In genomic region chr20:63533871-63534393, GRCh38 we compare ENCODE assay signal across 16 cellular contexts. TPM values are rescaled to one million over a fixed set of nuclear protein-coding genes. Genes with fewer than 3 reads are reported as not detected.
DNase-seq lines count a peak whose midpoint lies in the region; ATAC-seq, FAIRE-seq and TF ChIP-seq lines count a peak whose summit lies in the region.
"Had no signal": no experiment of that assay in that cellular context is flagged by ENCODE, and none has a peak within 500 bp of the region (broad histone marks: within the 10 kb centered on the region; RNA-seq: fewer than 3 reads in every experiment).

No MANE protein-coding gene starts in this region.

- no peaks in the 10 kb centered on the region for H3K79me2 ChIP-seq in mammary epithelial cell (ENCODE audit: insufficient read depth, low read length)

- H4K20me1 ChIP-seq in mammary epithelial cell (ENCODE audit: insufficient read depth, low read length), result no peaks in the 10 kb centered on the region

- H3K27me3 Mint-ChIP-seq in activated naive CD4-positive, alpha-beta T cell treated with anti-CD3 and anti-CD28 coated beads, Interleukin-2, amount 10 ng/mL, durations not matched to agents 7 days and 5 days, result peaks cover 37% of the 10 kb centered on the region
- H3K27me3 Mint-ChIP-seq: activated naive CD4-positive, alpha-beta T cell treated with anti-CD3 and anti-CD28 coated beads, Interleukin-2, amount 50 U/mL, for 24 hours had no signal

- no peak overlapping the region for H3K27ac Mint-ChIP-seq in activated naive CD4-positive, alpha-beta T cell treated with anti-CD3 and anti-CD28 coated beads, Interleukin-2, amount 10 ng/mL, durations not matched to agents 7 days and 5 days
- H3K27ac Mint-ChIP-seq: activated naive CD4-positive, alpha-beta T cell treated with anti-CD3 and anti-CD28 coated beads, Interleukin-2, amount 50 U/mL, for 24 hours had no signal

- H3K27me3 ChIP-seq in mammary epithelial cell (ENCODE audit: insufficient read depth, low read length) (no peaks in the 10 kb centered on the region), lower lobe of right lung (ENCODE audit: low read depth) (peaks cover 6% of the 10 kb centered on the region), upper lobe of right lung (no peaks in the 10 kb centered on the region)
- H3K27me3 ChIP-seq: cardiac muscle cell had no signal

- peaks cover 49% of the 10 kb centered on the region for H3K4me1 ChIP-seq in mammary epithelial cell (ENCODE audit: insufficient read depth, low read length)
- H3K4me1 ChIP-seq in lower lobe of right lung, result peaks cover 42% of the 10 kb centered on the region
- peaks cover 20% of the 10 kb centered on the region for H3K4me1 ChIP-seq in upper lobe of right lung

- FAIRE-seq in GM19239 (lab: Jason Lieb, UNC), result no peak
- FAIRE-seq: GM18507 had no signal

- H3K4me3 Mint-ChIP-seq in activated naive CD4-positive, alpha-beta T cell treated with anti-CD3 and anti-CD28 coated beads, Interleukin-2, amount 10 ng/mL, durations not matched to agents 7 days and 5 days, result no peak overlapping the region
- H3K4me3 Mint-ChIP-seq: activated naive CD4-positive, alpha-beta T cell treated with anti-CD3 and anti-CD28 coated beads, Interleukin-2, amount 50 U/mL, for 24 hours had no signal

- no peaks in the 10 kb centered on the region for H3K9me3 Mint-ChIP-seq in activated naive CD4-positive, alpha-beta T cell treated with anti-CD3 and anti-CD28 coated beads, Interleukin-2, amount 10 ng/mL, durations not matched to agents 7 days and 5 days
- H3K9me3 Mint-ChIP-seq: activated naive CD4-positive, alpha-beta T cell treated with anti-CD3 and anti-CD28 coated beads, Interleukin-2, amount 50 U/mL, for 24 hours had no signal

- no TSS peak for BruUV-seq in mammary epithelial cell (replicated peaks; lab: Mats Ljungman, UMichigan)

- CTCF ChIA-PET in activated naive CD4-positive, alpha-beta T cell treated with anti-CD3 and anti-CD28 coated beads, Interleukin-2, amount 10 ng/mL, durations not matched to agents 7 days and 5 days (lab: Charles Lee), result no interaction called here
- CTCF ChIA-PET in mammary epithelial cell (lab: Charles Lee; ENCODE audit: low non-redundant PET), result interaction anchor here (0.6 to 1.2 kb wide), 2 partner anchors 13 to 224 kb away, joined by 3 to 7 read pairs; no protein-coding TSS in a partner anchor

- H3K36me3 ChIP-seq in mammary epithelial cell (ENCODE audit: insufficient read depth, low read length) (no peaks in the 10 kb centered on the region), lower lobe of right lung (no peaks in the 10 kb centered on the region), upper lobe of right lung (no peaks in the 10 kb centered on the region)
- H3K36me3 ChIP-seq: cardiac muscle cell had no signal

- no peak overlapping the region for H3K4me3 ChIP-seq in mammary epithelial cell (replicated peaks in 1 of 3; ENCODE audit: insufficient read depth in 1 of 3, low read depth in 2 of 3, low read length in 3 of 3)
- no peak overlapping the region for H3K4me3 ChIP-seq in lower lobe of right lung
- H3K4me3 ChIP-seq in upper lobe of right lung, result no peak overlapping the region
- H3K4me3 ChIP-seq: cardiac muscle cell, SK-N-MC had no signal

- H3K36me3 Mint-ChIP-seq in activated naive CD4-positive, alpha-beta T cell treated with anti-CD3 and anti-CD28 coated beads, Interleukin-2, amount 10 ng/mL, durations not matched to agents 7 days and 5 days, result no peaks in the 10 kb centered on the region
- H3K36me3 Mint-ChIP-seq: activated naive CD4-positive, alpha-beta T cell treated with anti-CD3 and anti-CD28 coated beads, Interleukin-2, amount 50 U/mL, for 24 hours; naive B cell had no signal

- intact Hi-C loops in mammary epithelial cell (cut with micrococcal nuclease), result loop anchor here (1.0 to 10.0 kb wide), 2 partner anchors 38 to 121 kb away; partner anchors contain the start of genes RTEL1 and STMN3
- intact Hi-C loops in lower lobe of right lung (cut with DNase I), result no loop called here
- intact Hi-C loops in upper lobe of right lung (cut with DNase I), result no loop called here

- dilution Hi-C loops in mammary epithelial cell (cut with HindIII; ENCODE audit: low sequenced_read_pairs), result loop anchor here (10.0 kb wide), 2 partner anchors 61 to 231 kb away; no protein-coding TSS in a partner anchor

- no peak for ATAC-seq in lower lobe of right lung
- ATAC-seq in upper lobe of right lung, result peak; percentile 0

- H3K27ac ChIP-seq in mammary epithelial cell (ENCODE audit: insufficient read depth, low read depth, low read length) (no peak overlapping the region), lower lobe of right lung (no peak overlapping the region), upper lobe of right lung (no peak overlapping the region)
- H3K27ac ChIP-seq: cardiac muscle cell, SK-N-MC had no signal

- WGBS in mammary epithelial cell (ENCODE audit: low coverage, missing lambda C conversion rate), result under 1% methylated on average over 17 of the region's 28 CpGs

- in situ Hi-C loops in mammary epithelial cell (cut with MboI; ENCODE audit: low sequenced_read_pairs in 2 of 2), result loop anchor here in 1 of 2 donors (10.0 kb wide), 1 partner anchor 441 kb away; the partner anchor contains the start of gene SAMD10

- H3K4me2 ChIP-seq in mammary epithelial cell (ENCODE audit: insufficient read depth, low read depth, low read length), result peak overlapping the region; percentile 71

- H3K9me3 ChIP-seq in mammary epithelial cell (replicated peaks; ENCODE audit: insufficient read depth, low read length) (no peaks in the 10 kb centered on the region), lower lobe of right lung (no peaks in the 10 kb centered on the region), upper lobe of right lung (no peaks in the 10 kb centered on the region)
- H3K9me3 ChIP-seq: Caco-2 had no signal

- H2AFZ ChIP-seq in mammary epithelial cell (ENCODE audit: low read depth, low read length), result peak overlapping the region; percentile 43

- TF ChIP-seq CTCF in mammary epithelial cell (conservative IDR thresholded peaks at IDR 0.05 in 1 of 2, IDR thresholded peaks at IDR 0.05 in 1 of 2; ENCODE audit: extremely low read depth in 1 of 2, insufficient read depth in 1 of 2, low read depth in 1 of 2, low read length in 2 of 2), result no peak
- no peak for TF ChIP-seq CTCF in lower lobe of right lung (IDR thresholded peaks at IDR 0.05)
- no peak for TF ChIP-seq CTCF in upper lobe of right lung (IDR thresholded peaks at IDR 0.05)
- no peak for TF ChIP-seq CTCF in GM20000 (IDR thresholded peaks at IDR 0.05; ENCODE audit: extremely low read depth, missing control alignments)

- H3K4me1 Mint-ChIP-seq in activated naive CD4-positive, alpha-beta T cell treated with anti-CD3 and anti-CD28 coated beads, Interleukin-2, amount 10 ng/mL, durations not matched to agents 7 days and 5 days, result peaks cover 24% of the 10 kb centered on the region

- DNase-seq in activated naive CD4-positive, alpha-beta T cell treated with anti-CD3 and anti-CD28 coated beads, Interleukin-2, amount 10 ng/mL, durations not matched to agents 7 days and 5 days, result peak; percentile 22
- DNase-seq in activated naive CD4-positive, alpha-beta T cell (lab: John Stamatoyannopoulos, UW), result no peak
- DNase-seq in mammary epithelial cell (peak; percentile 78), lower lobe of right lung (peak; percentile 81), upper lobe of right lung (peak; percentile 86), GM20000 (ENCODE audit: low spot score) (no peak), GM19239 (ENCODE audit: insufficient read length, low spot score) (no peak), NCI-H1417 treated with DMSO at 0.1 percent for 48 hours (lab: John Stamatoyannopoulos, UW) (no peak)
- DNase-seq: Caco-2; naive B cell; stimulated activated CD4-positive, alpha-beta T cell treated with anti-CD3 and anti-CD28 coated beads, Interleukin-4, amount 100 ng/mL, for 1 hour had no signal

- H3K9ac ChIP-seq in mammary epithelial cell (ENCODE audit: insufficient read depth, low read length), result no peak overlapping the region

RNA-seq across cellular contexts. Expression of gene PTK6, which starts 3.2 kb away (rescaled TPM):
- total RNA-seq in mammary epithelial cell (1 to 10 TPM in 1 of 2 donors, under 1 TPM in 1; 0.83 to 1.1 TPM), lower lobe of right lung (4.2 TPM), upper lobe of right lung (4.9 TPM)
- 0.29 TPM for polyA plus RNA-seq in mammary epithelial cell
- 0.72 TPM for polyA minus RNA-seq in mammary epithelial cell
- total RNA-seq: cardiac muscle cell had no signal

RNA-seq across cellular contexts. Expression of gene PPDPF, which starts 13.4 kb away (rescaled TPM):
- total RNA-seq in mammary epithelial cell (100 to 1,000 TPM; 148 to 355 TPM), lower lobe of right lung (305 TPM), upper lobe of right lung (355 TPM)
- 62.8 TPM for polyA plus RNA-seq in mammary epithelial cell
- 38.1 TPM for polyA minus RNA-seq in mammary epithelial cell

RNA-seq across cellular contexts. Expression of gene SRMS, which starts 13.6 kb away (rescaled TPM):
- total RNA-seq in mammary epithelial cell, result under 1 TPM in 1 of 2 donors, not detected in 1; under 0.01 TPM
- polyA plus RNA-seq in mammary epithelial cell, result 0.16 TPM
- polyA minus RNA-seq in mammary epithelial cell, result not detected
- total RNA-seq in lower lobe of right lung, result not detected
- not detected for total RNA-seq in upper lobe of right lung
- total RNA-seq: Caco-2, cardiac muscle cell, kidney epithelial cell had no signal
- polyA plus RNA-seq: cardiac muscle cell had no signal

RNA-seq across cellular contexts. Expression of gene FNDC11, which starts 20.0 kb away (rescaled TPM):
- total RNA-seq in mammary epithelial cell (under 1 TPM; under 0.01 to 0.45 TPM), lower lobe of right lung (1.3 TPM), upper lobe of right lung (0.32 TPM)
- 0.60 TPM for polyA plus RNA-seq in mammary epithelial cell
- polyA minus RNA-seq in mammary epithelial cell, result not detected
- total RNA-seq: Caco-2 had no signal

RNA-seq across cellular contexts. Expression of gene EEF1A2, which starts 35.0 kb away (rescaled TPM):
- total RNA-seq in mammary epithelial cell, result 1 to 10 TPM in 1 of 2 donors, under 1 TPM in 1; 0.33 to 1.4 TPM
- 0.58 TPM for polyA plus RNA-seq in mammary epithelial cell
- polyA minus RNA-seq in mammary epithelial cell, result not detected
- 0.77 TPM for total RNA-seq in lower lobe of right lung
- 0.67 TPM for total RNA-seq in upper lobe of right lung

Comparison
In these comparisons a context has a peak if more than half of its experiments do, and no peak if none do; other contexts are left out.
1. DNase-seq: peak in activated naive CD4-positive, alpha-beta T cell treated with anti-CD3 and anti-CD28 coated beads, Interleukin-2, amount 10 ng/mL, durations not matched to agents 7 days and 5 days (single experiment), mammary epithelial cell (single experiment), lower lobe of right lung (single experiment) and upper lobe of right lung (single experiment); none in activated naive CD4-positive, alpha-beta T cell (0 of 4), GM20000 (single experiment), GM19239 (single experiment) and NCI-H1417 treated with DMSO at 0.1 percent for 48 hours (single experiment).